26 cellular contexts compared by ENCODE assay signal in the genomic region with DNA sequence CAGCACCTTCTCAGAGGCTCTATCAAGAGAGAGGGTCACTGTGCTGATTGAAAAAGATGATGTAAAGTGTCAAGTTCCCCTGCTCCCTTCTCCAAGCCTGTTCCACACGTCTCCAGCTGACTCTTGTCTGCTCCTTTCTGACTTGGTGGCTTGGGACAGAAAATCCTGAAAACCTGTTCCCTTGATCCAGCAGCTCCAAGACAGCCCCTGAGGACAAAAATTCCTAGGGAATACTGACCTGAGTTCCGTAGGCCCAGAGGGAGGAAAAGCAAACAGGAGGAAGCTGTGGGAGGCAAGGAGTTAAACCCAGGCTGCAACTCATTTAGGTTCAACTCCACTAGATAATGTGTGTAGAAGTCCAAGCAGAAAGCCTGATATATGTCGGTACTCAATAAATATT.
"Had no signal": no experiment of that assay in that cellular context is flagged by ENCODE, and none has a peak within 500 bp of the region (broad histone marks: within the 10 kb centered on the region; RNA-seq: fewer than 3 reads in every experiment).

No MANE protein-coding gene starts in this region.

- H3K4me1 Mint-ChIP-seq: activated CD4-positive, alpha-beta T cell treated with anti-CD3 and anti-CD28 coated beads, Interleukin-2, amount 10 ng/mL, durations not matched to agents 7 days and 5 days; activated naive CD8-positive, alpha-beta T cell treated with anti-CD3 and anti-CD28 coated beads, Interleukin-2, amount 50 U/mL, for 24 hours had no signal

- H3K9ac ChIP-seq: SK-N-SH had no signal

- H3K27me3 ChIP-seq: ascending aorta, body of pancreas, SJCRH30 had no signal

- H3K27me3 Mint-ChIP-seq: activated CD4-positive, alpha-beta memory T cell treated with anti-CD3 and anti-CD28 coated beads for 36 hours had no signal

- H3K27ac Mint-ChIP-seq: activated CD4-positive, alpha-beta memory T cell treated with anti-CD3 and anti-CD28 coated beads for 36 hours; activated CD4-positive, alpha-beta T cell treated with anti-CD3 and anti-CD28 coated beads, Interleukin-2, amount 10 ng/mL, durations not matched to agents 7 days and 5 days; activated naive CD8-positive, alpha-beta T cell treated with anti-CD3 and anti-CD28 coated beads, Interleukin-2, amount 50 U/mL, for 24 hours had no signal

- H3K36me3 Mint-ChIP-seq: activated CD4-positive, alpha-beta memory T cell treated with anti-CD3 and anti-CD28 coated beads for 36 hours; activated naive CD4-positive, alpha-beta T cell treated with anti-CD3 and anti-CD28 coated beads, Interleukin-2, amount 50 U/mL, for 72 hours had no signal

- DNase-seq: activated CD4-positive, alpha-beta memory T cell treated with anti-CD3 and anti-CD28 coated beads for 36 hours; activated CD4-positive, alpha-beta T cell treated with anti-CD3 and anti-CD28 coated beads, Interleukin-2, amount 10 ng/mL, durations not matched to agents 7 days and 5 days; activated CD4-positive, CD25-positive, alpha-beta regulatory T cell; activated CD8-positive, alpha-beta memory T cell treated with anti-CD3 and anti-CD28 coated beads for 24 hours; activated effector memory CD4-positive, alpha-beta T cell treated with anti-CD3 and anti-CD28 coated beads, Interleukin-2, amount 50 U/mL, for 16 hours; activated naive CD4-positive, alpha-beta T cell treated with Interleukin-2 at 50 U/mL for 16 hours; activated naive CD8-positive, alpha-beta T cell treated with anti-CD3 and anti-CD28 coated beads, Interleukin-2, amount 50 U/mL, for 24 hours; activated T-cell treated with anti-CD3 and anti-CD28 coated beads, Interleukin-2, amount 50 U/mL, for 4 hours; amniotic stem cell; body of pancreas; NCI-H1092; NCI-H1417; NCI-H1930; NCI-H2171; NCI-H526; NCI-H774; OCI-M1; RPMI8226; SJCRH30; SK-N-SH; T-helper 1 cell had no signal

- H3K4me2 ChIP-seq: SK-N-SH had no signal

- ATAC-seq: activated naive CD4-positive, alpha-beta T cell treated with anti-CD3 and anti-CD28 coated beads, Interleukin-2, amount 50 U/mL, for 72 hours; activated naive CD8-positive, alpha-beta T cell treated with anti-CD3 and anti-CD28 coated beads, Interleukin-2, amount 50 U/mL, for 24 hours; activated T-cell treated with anti-CD3 and anti-CD28 coated beads, Interleukin-2, amount 50 U/mL, for 4 hours; body of pancreas; Panc1; Right ventricle myocardium inferior had no signal

- H3K9me3 ChIP-seq: ascending aorta, body of pancreas, SJCRH30, SK-N-SH had no signal

- H3K4me3 Mint-ChIP-seq: activated CD4-positive, alpha-beta memory T cell treated with anti-CD3 and anti-CD28 coated beads for 36 hours; activated CD4-positive, alpha-beta T cell treated with anti-CD3 and anti-CD28 coated beads, Interleukin-2, amount 10 ng/mL, durations not matched to agents 7 days and 5 days; activated naive CD8-positive, alpha-beta T cell treated with anti-CD3 and anti-CD28 coated beads, Interleukin-2, amount 50 U/mL, for 24 hours; activated T-cell treated with anti-CD3 and anti-CD28 coated beads, Interleukin-2, amount 50 U/mL, for 4 hours had no signal

- H3K27ac ChIP-seq: ascending aorta, body of pancreas, SJCRH30, VCaP had no signal

- H3K4me1 ChIP-seq: ascending aorta, body of pancreas had no signal

- H3K36me3 ChIP-seq: ascending aorta, SJCRH30 had no signal

- H3K9me3 Mint-ChIP-seq: activated CD4-positive, alpha-beta memory T cell treated with anti-CD3 and anti-CD28 coated beads for 36 hours; activated CD4-positive, alpha-beta T cell treated with anti-CD3 and anti-CD28 coated beads, Interleukin-2, amount 10 ng/mL, durations not matched to agents 7 days and 5 days; activated naive CD4-positive, alpha-beta T cell treated with anti-CD3 and anti-CD28 coated beads, Interleukin-2, amount 50 U/mL, for 72 hours; activated naive CD8-positive, alpha-beta T cell treated with anti-CD3 and anti-CD28 coated beads, Interleukin-2, amount 50 U/mL, for 24 hours; activated T-cell treated with anti-CD3 and anti-CD28 coated beads, Interleukin-2, amount 50 U/mL, for 4 hours had no signal

- H3K4me3 ChIP-seq: ascending aorta, body of pancreas, SJCRH30 had no signal
